ENCODE assay signal across 9 cellular contexts in genomic region chr10:118595598-118596425, GRCh38. TPM values are rescaled to one million over a fixed set of nuclear protein-coding genes. Genes with fewer than 3 reads are reported as not detected.
A peak's percentile ranks its signal among the peaks of the same experiment; 100 is the strongest.
DNase-seq lines count a peak whose midpoint lies in the region; ATAC-seq and TF ChIP-seq lines count a peak whose summit lies in the region.
"Had no signal": no experiment of that assay in that cellular context is flagged by ENCODE, and none has a peak within 500 bp of the region (broad histone marks: within the 10 kb centered on the region; RNA-seq: fewer than 3 reads in every experiment).

Gene PRLHR, minus strand, starts transcription at chr10:118595648. Its CDS starts 404 bp downstream, at chr10:118595244.

- no peaks in the 10 kb centered on the region for H3K9me2 ChIP-seq in GM23338 (ENCODE audit: insufficient read depth)

- H3K79me2 ChIP-seq in GM23338 (replicated peaks; ENCODE audit: insufficient read depth), result no peaks in the 10 kb centered on the region

- intact Hi-C loops in left lung (cut with DNase I), result no loop called here

- no peak within 1 kb of the TSS for H3K27ac ChIP-seq in GM23338 (ENCODE audit: low read depth)
- H3K27ac ChIP-seq in left lung, result no peak within 1 kb of the TSS

- H3K27me3 Mint-ChIP-seq in GM23338 (ENCODE audit: insufficient read depth, low read depth, poor library complexity), result peaks cover 38% of the 10 kb centered on the region
- H3K27me3 Mint-ChIP-seq in osteocyte (ENCODE audit: unreplicated experiment), result peaks cover 37% of the 10 kb centered on the region

- peaks cover 36% of the 10 kb centered on the region for H3K27me3 ChIP-seq in GM23338 (ENCODE audit: insufficient read depth)
- peaks cover 66% of the 10 kb centered on the region for H3K27me3 ChIP-seq in adipocyte (replicated peaks; ENCODE audit: control insufficient read depth, insufficient read depth, low read length)
- peaks cover 37 to 88% of the 10 kb centered on the region in 2 donors for H3K27me3 ChIP-seq in left lung

- H4K20me1 ChIP-seq in GM23338 (replicated peaks; ENCODE audit: insufficient read depth), result no peaks in the 10 kb centered on the region; the same call in 1 of the 2 replicates

- H3K9me3 ChIP-seq in adipocyte (ENCODE audit: control insufficient read depth, low read length), result peaks cover 8% of the 10 kb centered on the region
- H3K9me3 ChIP-seq in left lung, result no peaks in the 10 kb centered on the region

- H3K4me3 Mint-ChIP-seq in GM23338 (peak within 1 kb of the TSS; percentile 77), osteocyte (ENCODE audit: unreplicated experiment) (no peak within 1 kb of the TSS)

- H3K9ac ChIP-seq in adipocyte (ENCODE audit: low read length), result no peak within 1 kb of the TSS

- H3K4me2 ChIP-seq in GM23338, result peak within 1 kb of the TSS; percentile 83

- H3K36me3 Mint-ChIP-seq in GM23338 (ENCODE audit: low read depth) (no peaks in the 10 kb centered on the region; the same call in 2 of the 3 replicates), osteocyte (ENCODE audit: unreplicated experiment) (no peaks in the 10 kb centered on the region)

- H3K4me1 Mint-ChIP-seq in GM23338 (peaks cover 17% of the 10 kb centered on the region), osteocyte (ENCODE audit: unreplicated experiment) (peaks cover 12% of the 10 kb centered on the region)

- H3F3A ChIP-seq in GM23338 (replicated peaks; ENCODE audit: low read depth), result 0 out of 2 replicates have a peak, but pooled peaks cover 3% of the 10 kb centered on the region

- peak within 1 kb of the TSS; percentile 92 for H2AFZ ChIP-seq in GM23338

- H3K4me3 ChIP-seq in GM23338 (peak within 1 kb of the TSS; percentile 60), adipocyte (ENCODE audit: low read length) (no peak within 1 kb of the TSS), left lung (no peak within 1 kb of the TSS)

- DNase-seq in AG20443 (ENCODE audit: low spot score) (peak; percentile 73), GM23338 (ENCODE audit: low spot score) (peak; percentile 91), adipocyte (ENCODE audit: low read depth) (peak; percentile 53), left lung (no peak), osteocyte (ENCODE audit: extremely low spot score, unreplicated experiment) (no peak), DMS79 treated with DMSO at 0.1 percent for 48 hours (lab: John Stamatoyannopoulos, UW) (no peak)
- DNase-seq: activated CD4-positive, CD25-positive, alpha-beta regulatory T cell treated with anti-CD3 and anti-CD28 coated beads, Interleukin-2, amount 50 U/mL, for 72 hours had no signal

- H3K27ac Mint-ChIP-seq in GM23338 (no peak within 1 kb of the TSS), osteocyte (ENCODE audit: unreplicated experiment) (no peak within 1 kb of the TSS)

- H3K36me3 ChIP-seq in GM23338 (ENCODE audit: insufficient read depth) (no peaks in the 10 kb centered on the region), adipocyte (ENCODE audit: control insufficient read depth, insufficient read depth, low read length, severe bottlenecking) (no peaks in the 10 kb centered on the region), left lung (no peaks in the 10 kb centered on the region)

- TF ChIP-seq CTCF in GM23338 (conservative IDR thresholded peaks at IDR 0.05; ENCODE audit: low read depth in 2 of 2) (no peak), left lung (IDR thresholded peaks at IDR 0.05) (no peak), osteocyte (IDR thresholded peaks at IDR 0.05) (no peak)

- H3K4me1 ChIP-seq in GM23338 (ENCODE audit: insufficient read depth) (peaks cover 5% of the 10 kb centered on the region; the same call in 1 of the 2 replicates), adipocyte (ENCODE audit: control insufficient read depth, insufficient read depth, low read length) (no peaks in the 10 kb centered on the region), left lung (no peaks in the 10 kb centered on the region)

- ATAC-seq in GM23338 (peak; percentile 56), left lung (peak; percentile 66), GM18870 (IDR thresholded peaks at IDR 0.05; ENCODE audit: unreplicated experiment) (no peak), GM21717 (IDR thresholded peaks at IDR 0.05; ENCODE audit: unreplicated experiment) (no peak)

- H3K9me3 Mint-ChIP-seq in GM23338 (peaks cover 4% of the 10 kb centered on the region; the same call in 1 of the 3 replicates), osteocyte (ENCODE audit: unreplicated experiment) (no peaks in the 10 kb centered on the region)

TF ChIP-seq in GM23338, 12 proteins besides CTCF, POLR2A, EP300 and RAD21:
- peak; percentile 37; the same call in 1 of the 2 replicates for TF ChIP-seq CREB1 (CRISPR knock-in tag; IDR thresholded peaks at IDR 0.05; ENCODE audit: low read depth)
- no peak for TF ChIP-seq EZH2phosphoT487 (IDR thresholded peaks at IDR 0.05; ENCODE audit: unreplicated experiment)
- TF ChIP-seq, protein P1, sequence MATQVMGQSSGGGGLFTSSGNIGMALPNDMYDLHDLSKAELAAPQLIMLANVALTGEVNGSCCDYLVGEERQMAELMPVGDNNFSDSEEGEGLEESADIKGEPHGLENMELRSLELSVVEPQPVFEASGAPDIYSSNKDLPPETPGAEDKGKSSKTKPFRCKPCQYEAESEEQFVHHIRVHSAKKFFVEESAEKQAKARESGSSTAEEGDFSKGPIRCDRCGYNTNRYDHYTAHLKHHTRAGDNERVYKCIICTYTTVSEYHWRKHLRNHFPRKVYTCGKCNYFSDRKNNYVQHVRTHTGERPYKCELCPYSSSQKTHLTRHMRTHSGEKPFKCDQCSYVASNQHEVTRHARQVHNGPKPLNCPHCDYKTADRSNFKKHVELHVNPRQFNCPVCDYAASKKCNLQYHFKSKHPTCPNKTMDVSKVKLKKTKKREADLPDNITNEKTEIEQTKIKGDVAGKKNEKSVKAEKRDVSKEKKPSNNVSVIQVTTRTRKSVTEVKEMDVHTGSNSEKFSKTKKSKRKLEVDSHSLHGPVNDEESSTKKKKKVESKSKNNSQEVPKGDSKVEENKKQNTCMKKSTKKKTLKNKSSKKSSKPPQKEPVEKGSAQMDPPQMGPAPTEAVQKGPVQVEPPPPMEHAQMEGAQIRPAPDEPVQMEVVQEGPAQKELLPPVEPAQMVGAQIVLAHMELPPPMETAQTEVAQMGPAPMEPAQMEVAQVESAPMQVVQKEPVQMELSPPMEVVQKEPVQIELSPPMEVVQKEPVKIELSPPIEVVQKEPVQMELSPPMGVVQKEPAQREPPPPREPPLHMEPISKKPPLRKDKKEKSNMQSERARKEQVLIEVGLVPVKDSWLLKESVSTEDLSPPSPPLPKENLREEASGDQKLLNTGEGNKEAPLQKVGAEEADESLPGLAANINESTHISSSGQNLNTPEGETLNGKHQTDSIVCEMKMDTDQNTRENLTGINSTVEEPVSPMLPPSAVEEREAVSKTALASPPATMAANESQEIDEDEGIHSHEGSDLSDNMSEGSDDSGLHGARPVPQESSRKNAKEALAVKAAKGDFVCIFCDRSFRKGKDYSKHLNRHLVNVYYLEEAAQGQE (IDR thresholded peaks at IDR 0.05; ENCODE audit: unreplicated experiment), result peak; percentile 90

RNA-seq across cellular contexts. Expression of gene PRLHR, which starts in this region (rescaled TPM):
- 0.24 TPM in 1 of 2 replicates, not detected in the other for total RNA-seq in GM23338 (2014; rRNA removed; shearing (Covaris generic))
- polyA plus RNA-seq in GM23338 (2016; fragmentation: Nextera tagmentation; extraction: Ambion mirVana), result 0.07 TPM in 1 of 2 replicates, not detected in the other
- not detected for total RNA-seq in left lung
- not detected in 2 replicates for total RNA-seq in osteocyte

Comparison
In these comparisons a context has a peak if more than half of its experiments do, and no peak if none do; other contexts are left out.
1. Peak in DNase-seq, ATAC-seq, H3K4me3 ChIP-seq and H3K4me2 ChIP-seq in GM23338; RNA of the gene not detected or under 1 TPM.
2. Peak in ATAC-seq in left lung; RNA of the gene not detected or under 1 TPM.
3. DNase-seq: peak in AG20443 (single experiment) and adipocyte (single experiment); none in left lung (0 of 2), osteocyte (single experiment) and DMS79 treated with DMSO at 0.1 percent for 48 hours (single experiment).